In the genomic region with DNA sequence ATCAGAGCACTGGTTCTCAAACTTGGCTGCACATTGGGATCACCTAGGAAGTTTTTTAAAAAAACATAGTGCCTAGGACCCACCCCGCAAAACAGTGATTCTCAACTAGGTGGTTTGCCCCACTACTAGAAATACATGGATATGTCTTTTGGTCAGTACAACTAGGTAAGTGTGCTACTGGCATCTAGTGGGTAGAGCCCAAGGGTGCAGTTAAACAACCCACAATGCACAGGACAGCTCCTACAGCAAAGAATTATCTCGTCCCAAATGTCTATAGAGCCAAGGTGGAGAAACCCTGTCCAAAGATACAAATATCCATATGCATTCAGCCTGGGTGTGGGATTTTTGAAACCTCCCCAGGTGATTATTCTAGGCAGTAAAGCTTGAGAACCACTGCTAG, we compare ENCODE assay signal across 23 cellular contexts. TPM values are rescaled to one million over a fixed set of nuclear protein-coding genes. Genes with fewer than 3 reads are reported as not detected.
DNase-seq lines count a peak whose midpoint lies in the region; ATAC-seq, FAIRE-seq and TF ChIP-seq lines count a peak whose summit lies in the region.
"Had no signal": no experiment of that assay in that cellular context is flagged by ENCODE, and none has a peak within 500 bp of the region (broad histone marks: within the 10 kb centered on the region; RNA-seq: fewer than 3 reads in every experiment).

No MANE protein-coding gene starts in this region.

- no peak for DNase-seq in HepG2 (ENCODE audit: low spot score)
- DNase-seq in right lobe of liver, result no peak
- no peak for DNase-seq in GM12878 (ENCODE audit: low read depth, low spot score)
- no peak for DNase-seq in thyroid gland
- DNase-seq in NCI-H146 (lab: John Stamatoyannopoulos, UW), result no peak
- DNase-seq: ACHN; CD4-positive, CD25-positive, alpha-beta regulatory T cell; DMS153; DND-41; IMR-90; KG1; MM.1S; NCI-H1694 treated with DMSO at 0.1 percent for 48 hours; NCI-H2081; NCI-H2227 treated with DMSO at 0.1 percent for 48 hours; SIG-M5 had no signal

- H3K9me3 ChIP-seq in HepG2 (ENCODE audit: low read length) (no peaks in the 10 kb centered on the region), right lobe of liver (no peaks in the 10 kb centered on the region), GM12878 (replicated peaks; ENCODE audit: control insufficient read depth, insufficient read depth, low read length) (no peaks in the 10 kb centered on the region), thyroid gland (no peaks in the 10 kb centered on the region)
- H3K9me3 ChIP-seq: BLaER1 had no signal

- ATAC-seq in HepG2 (peak; percentile 49; the same call in 2 of the 3 replicates), right lobe of liver (no peak), GM12878 (peak; percentile 64), HG02852 (IDR thresholded peaks at IDR 0.05; ENCODE audit: unreplicated experiment) (no peak)
- ATAC-seq: Panc1 had no signal

- WGBS in HepG2 (ENCODE audit: low lambda C conversion rate), result 3% methylated on average over 2 of the region's 2 CpGs
- 75% methylated on average over 2 of the region's 2 CpGs for WGBS in right lobe of liver (ENCODE audit: insufficient coverage, low coverage, low lambda C conversion rate, missing lambda C conversion rate)
- 50% methylated on average over 2 of the region's 2 CpGs for WGBS in GM12878 (ENCODE audit: insufficient coverage, insufficient replicate concordance, low lambda C conversion rate, missing lambda C conversion rate)
- 88 to 100% methylated on average over 1 to 2 of the region's 2 CpGs for WGBS in thyroid gland, 2 donors

- TF ChIP-seq RAD21 in HepG2 (CRISPR knock-in tag; IDR thresholded peaks at IDR 0.05), result no peak
- no peak for TF ChIP-seq RAD21 in GM12878 (IDR thresholded peaks at IDR 0.05; ENCODE audit: insufficient read depth, low read depth, low read length)

- SMC1A ChIA-PET in GM12878 (lab: Charles Lee; ENCODE audit: uncharacterized antibody, unreplicated experiment), result interaction anchor here (0.8 to 7.2 kb wide), 15 partner anchors 9 to 134 kb away, joined by 3 to 83 read pairs (median 5); partner anchors contain the start of gene ZNF19

- no peak for TF ChIP-seq POLR2A in HepG2 (IDR thresholded peaks at IDR 0.05; ENCODE audit: insufficient read depth in 1 of 2, low read depth in 2 of 2, low read length in 2 of 2)
- TF ChIP-seq POLR2A in right lobe of liver (IDR thresholded peaks at IDR 0.05), result no peak
- TF ChIP-seq POLR2A in GM12878 (IDR thresholded peaks at IDR 0.05; ENCODE audit: low read depth, low read length), result no peak
- no peak for TF ChIP-seq POLR2A in thyroid gland (IDR thresholded peaks at IDR 0.05)

- intact Hi-C loops in HepG2 (cut with micrococcal nuclease; ENCODE audit: unreplicated experiment) (loop anchor here (2.0 to 5.0 kb wide), 2 partner anchors 36 to 60 kb away; no protein-coding TSS in a partner anchor), right lobe of liver (cut with DNase I) (loop anchor here in 1 of 2 donors (5.0 kb wide), 1 partner anchor 89 kb away; no protein-coding TSS in a partner anchor), GM12878 (cut with micrococcal nuclease; ENCODE audit: unreplicated experiment) (loop anchor here (1.0 to 2.0 kb wide), 2 partner anchors 36 to 110 kb away; no protein-coding TSS in a partner anchor), thyroid gland (cut with DNase I) (loop anchor here (5.0 kb wide), 1 partner anchor 89 kb away; no protein-coding TSS in a partner anchor)

- no peaks in the 10 kb centered on the region for H3K79me2 ChIP-seq in HepG2 (ENCODE audit: insufficient read depth, low read length)
- no peaks in the 10 kb centered on the region for H3K79me2 ChIP-seq in GM12878 (ENCODE audit: control insufficient read depth, insufficient read depth, low read length)

- no peaks in the 10 kb centered on the region for H3K4me1 ChIP-seq in HepG2 (ENCODE audit: insufficient read depth, low read length)
- no peaks in the 10 kb centered on the region for H3K4me1 ChIP-seq in right lobe of liver
- H3K4me1 ChIP-seq in GM12878 (ENCODE audit: control insufficient read depth, insufficient read depth, low read length), result no peaks in the 10 kb centered on the region
- H3K4me1 ChIP-seq in thyroid gland, result no peaks in the 10 kb centered on the region
- H3K4me1 ChIP-seq: BLaER1 had no signal

- no TSS peak for BruUV-seq in HepG2 (replicated peaks; lab: Mats Ljungman, UMichigan)
- BruUV-seq in GM12878 (replicated peaks; lab: Mats Ljungman, UMichigan), result no TSS peak

- no peak overlapping the region for H2AFZ ChIP-seq in HepG2 (ENCODE audit: low read length)
- no peak overlapping the region for H2AFZ ChIP-seq in GM12878 (ENCODE audit: control insufficient read depth, low read depth, low read length)

- RAD21 ChIA-PET in GM12878 (lab: Charles Lee; ENCODE audit: unreplicated experiment), result interaction anchor here (0.6 to 6.1 kb wide), 14 partner anchors 25 to 461 kb away, joined by 3 to 82 read pairs (median 4); partner anchors contain the start of genes CHST4 and ZNF23

- no peak for TF ChIP-seq EP300 in HepG2 (IDR thresholded peaks at IDR 0.05; ENCODE audit: low read depth in 2 of 2, low read length in 2 of 2)
- TF ChIP-seq EP300 in HepG2 (CRISPR knock-in tag; IDR thresholded peaks at IDR 0.05; ENCODE audit: borderline replicate concordance), result no peak
- TF ChIP-seq EP300 in GM12878 (IDR thresholded peaks at IDR 0.05; ENCODE audit: borderline replicate concordance in 1 of 2, control insufficient read depth in 1 of 2, low read depth in 2 of 2, low read length in 2 of 2), result no peak

- in situ Hi-C loops in HepG2 (cut with HindIII; ENCODE audit: extremely low pct_ligation_motif_present, low pct_unique_long_range_greater_than_20kb), result loop anchor here (5.0 kb wide), 2 partner anchors 36 to 89 kb away; no protein-coding TSS in a partner anchor
- in situ Hi-C loops in GM12878 (cut with MboI), result loop anchor here (5.0 kb wide), 1 partner anchor 111 kb away; no protein-coding TSS in a partner anchor

- H3K4me2 ChIP-seq in HepG2 (ENCODE audit: low read depth, low read length) (no peak overlapping the region), GM12878 (ENCODE audit: control insufficient read depth, insufficient read depth) (no peak overlapping the region)
- H3K4me2 ChIP-seq: BLaER1 had no signal

- no peaks in the 10 kb centered on the region for H3K36me3 ChIP-seq in HepG2 (replicated peaks in 1 of 2; ENCODE audit: control insufficient read depth in 1 of 2, insufficient read depth in 2 of 2, low read length in 2 of 2)
- no peaks in the 10 kb centered on the region for H3K36me3 ChIP-seq in right lobe of liver
- H3K36me3 ChIP-seq in GM12878 (ENCODE audit: control insufficient read depth in 2 of 2, insufficient read depth in 2 of 2, low read length in 1 of 2), result no peaks in the 10 kb centered on the region
- H3K36me3 ChIP-seq in thyroid gland, result no peaks in the 10 kb centered on the region
- H3K36me3 ChIP-seq: BLaER1 had no signal

- POLR2A ChIA-PET in HepG2 (lab: Yijun Ruan, JAX), result no interaction called here
- POLR2A ChIA-PET in GM12878 (lab: Charles Lee), result interaction anchor here (1.5 kb wide), 1 partner anchor 89 kb away, joined by 5 read pairs; no protein-coding TSS in a partner anchor

- no peaks in the 10 kb centered on the region for H4K20me1 ChIP-seq in HepG2 (ENCODE audit: insufficient read depth, low read length)
- no peaks in the 10 kb centered on the region for H4K20me1 ChIP-seq in GM12878 (ENCODE audit: control insufficient read depth, insufficient read depth)
- H4K20me1 ChIP-seq: BLaER1 had no signal

- FAIRE-seq in HepG2 (lab: Jason Lieb, UNC) (no peak), GM12878 (lab: Jason Lieb, UNC) (no peak)
- FAIRE-seq: H54 had no signal

- H3K27ac ChIP-seq in HepG2 (ENCODE audit: extremely low read length, insufficient read depth, low read length) (no peak overlapping the region), right lobe of liver (no peak overlapping the region), GM12878 (ENCODE audit: control insufficient read depth, insufficient read depth) (no peak overlapping the region), thyroid gland (no peak overlapping the region)
- H3K27ac ChIP-seq: 22Rv1, BLaER1, SK-N-MC had no signal

- H3K4me3 ChIP-seq in HepG2 (replicated peaks in 1 of 3; ENCODE audit: insufficient read depth in 1 of 3, low read depth in 2 of 3, low read length in 3 of 3), result no peak overlapping the region
- no peak overlapping the region for H3K4me3 ChIP-seq in right lobe of liver
- H3K4me3 ChIP-seq in GM12878, result no peak overlapping the region
- H3K4me3 ChIP-seq in thyroid gland (replicated peaks in 1 of 3), result no peak overlapping the region
- H3K4me3 ChIP-seq: BLaER1, SK-N-MC had no signal

- TF ChIP-seq CTCF in HepG2 (CRISPR knock-in tag; IDR thresholded peaks at IDR 0.05) (no peak), right lobe of liver (IDR thresholded peaks at IDR 0.05) (no peak), GM12878 (IDR thresholded peaks at IDR 0.05 in 2 of 3, conservative IDR thresholded peaks at IDR 0.05 in 1 of 3; ENCODE audit: control insufficient read depth in 2 of 3, extremely low read depth in 1 of 3, insufficient read depth in 1 of 3, low read depth in 3 of 3, low read length in 3 of 3) (peak in 1 of 3 experiments; percentile 2; a peak in 1 of 6 replicates), thyroid gland (IDR thresholded peaks at IDR 0.05) (no peak)

- CTCF ChIA-PET in HepG2 (lab: Yijun Ruan, JAX; ENCODE audit: low intra/inter-chr PET ratio, low total read pairs) (interaction anchor here (1.2 to 2.7 kb wide), 4 partner anchors 21 to 110 kb away, joined by 3 to 22 read pairs (median 7); partner anchors contain the start of gene TLE7), GM12878 (lab: Yijun Ruan, JAX) (interaction anchor here (0.6 to 8.8 kb wide), 23 partner anchors 8 to 500 kb away, joined by 3 to 164 read pairs (median 5); no protein-coding TSS in a partner anchor)

- H3K27me3 ChIP-seq in HepG2 (ENCODE audit: control insufficient read depth in 1 of 2, insufficient read depth in 2 of 2, low read length in 2 of 2) (no peaks in the 10 kb centered on the region), right lobe of liver (no peaks in the 10 kb centered on the region), GM12878 (replicated peaks in 1 of 2; ENCODE audit: control insufficient read depth in 2 of 2, insufficient read depth in 2 of 2, low read length in 1 of 2) (no peaks in the 10 kb centered on the region), thyroid gland (no peaks in the 10 kb centered on the region)
- H3K27me3 ChIP-seq: BLaER1 had no signal

- no peak overlapping the region for H3K9ac ChIP-seq in HepG2 (ENCODE audit: insufficient read depth, low read depth, low read length)
- no peak overlapping the region for H3K9ac ChIP-seq in GM12878 (ENCODE audit: control insufficient read depth, insufficient read depth, low read length)
- H3K9ac ChIP-seq: BLaER1 had no signal

RNA-seq across cellular contexts. Expression of gene ZNF19, which starts 11.8 kb away (rescaled TPM):
- total RNA-seq in HepG2 (2016; rRNA removed; fragmentation: Illumina TruSeq; extraction: Trizol), result 4.6 and 5.8 TPM in 2 replicates
- total RNA-seq in HepG2 (2016; cell fraction: cytosol; rRNA removed; fragmentation: Illumina TruSeq; extraction: Trizol; ENCODE audit: low read depth), result 2.1 and 4.1 TPM in 2 replicates
- total RNA-seq in HepG2 (2016; cell fraction: insoluble cytoplasmic fraction; rRNA removed; fragmentation: Illumina TruSeq; extraction: Trizol), result 4.1 and 5.9 TPM in 2 replicates
- 5.0 and 5.7 TPM in 2 replicates for total RNA-seq in HepG2 (2016; cell fraction: membrane; rRNA removed; fragmentation: Illumina TruSeq; extraction: Trizol)
- 9.4 and 10.8 TPM in 2 replicates for total RNA-seq in HepG2 (2016; cell fraction: nucleus; rRNA removed; fragmentation: Illumina TruSeq; extraction: Trizol)
- 3.2 and 3.7 TPM in 2 replicates for polyA plus RNA-seq in HepG2 (2011; rRNA removed)
- 1.4 and 1.9 TPM in 2 replicates for polyA plus RNA-seq in HepG2 (2011; cell fraction: cytosol; rRNA removed)
- 6.9 and 16.9 TPM in 2 replicates for polyA plus RNA-seq in HepG2 (2011; cell fraction: nucleus; rRNA removed)
- polyA plus RNA-seq in HepG2 (2012), result 3.5 and 3.9 TPM in 2 replicates
- polyA plus RNA-seq in HepG2 (2016; cell fraction: cytosol; fragmentation: Illumina TruSeq; extraction: Trizol; ENCODE audit: low read depth), result 0.70 and 0.83 TPM in 2 replicates
- 2.9 and 3.0 TPM in 2 replicates for polyA plus RNA-seq in HepG2 (2016; cell fraction: insoluble cytoplasmic fraction; fragmentation: Illumina TruSeq; extraction: Trizol; ENCODE audit: low read depth)
- 1.4 and 1.8 TPM in 2 replicates for polyA plus RNA-seq in HepG2 (2016; cell fraction: membrane; fragmentation: Illumina TruSeq; extraction: Trizol; ENCODE audit: low read depth)
- polyA plus RNA-seq in HepG2 (2016; cell fraction: nucleus; fragmentation: Illumina TruSeq; extraction: Trizol; ENCODE audit: insufficient read depth, low read depth), result 5.9 and 7.3 TPM in 2 replicates
- 2.3 and 5.0 TPM in 2 replicates for polyA minus RNA-seq in HepG2 (2011; rRNA and poly(A)+ RNA removed; ENCODE audit: low replicate concordance)
- polyA minus RNA-seq in HepG2 (2011; cell fraction: cytosol; rRNA and poly(A)+ RNA removed), result 2.3 and 2.4 TPM in 2 replicates
- polyA minus RNA-seq in HepG2 (2011; cell fraction: nucleus; rRNA and poly(A)+ RNA removed), result 20.5 and 25.0 TPM in 2 replicates
- total RNA-seq in right lobe of liver, result 1 to 10 TPM; 2.5 to 3.7 (median 2.6) TPM
- 23.6 and 24.7 TPM in 2 replicates for total RNA-seq in GM12878 (2013; cell fraction: nucleolus; rRNA removed)
- total RNA-seq in GM12878 (2014; rRNA removed), result 2.0 and 3.5 TPM in 2 replicates
- 3.0 TPM in 2 replicates for total RNA-seq in GM12878 (2014; rRNA removed; fragmentation: Illumina TruSeq; extraction: Trizol)
- total RNA-seq in GM12878 (2021), result 2.1 and 2.3 TPM in 2 replicates
- 2.0 TPM for polyA plus RNA-seq in GM12878 (2011; ENCODE audit: low read depth)
- polyA plus RNA-seq in GM12878 (2011; rRNA removed), result 3.3 and 3.6 TPM in 2 replicates
- 1.7 and 2.0 TPM in 2 replicates for polyA plus RNA-seq in GM12878 (2011; cell fraction: cytosol; rRNA removed)
- polyA plus RNA-seq in GM12878 (2011; cell fraction: nucleus; rRNA removed), result 8.6 and 9.0 TPM in 2 replicates
- polyA plus RNA-seq in GM12878 (2012), result 2.0 and 2.3 TPM in 2 replicates
- polyA plus RNA-seq in GM12878 (2014; fragmentation: Illumina TruSeq; extraction: Trizol), result 2.0 and 4.7 TPM in 2 replicates
- 1 to 10 TPM; 1.5 TPM for polyA plus RNA-seq in GM12878 (2014; fragmentation: Nextera tagmentation; extraction: Ambion mirVana)
- polyA plus RNA-seq in GM12878 (2014; rRNA removed), result 1.0 and 1.4 TPM in 2 replicates
- 1 to 10 TPM; 1.3 to 3.0 TPM for polyA plus RNA-seq in GM12878 (2016; fragmentation: Nextera tagmentation; extraction: Ambion mirVana)
- 4.9 and 7.4 TPM in 2 replicates for polyA minus RNA-seq in GM12878 (2011; rRNA and poly(A)+ RNA removed)
- polyA minus RNA-seq in GM12878 (2011; cell fraction: cytosol; rRNA and poly(A)+ RNA removed), result 1.0 and 1.1 TPM in 2 replicates
- polyA minus RNA-seq in GM12878 (2011; cell fraction: nucleus; rRNA and poly(A)+ RNA removed), result 6.0 and 12.3 TPM in 2 replicates
- 10 to 100 TPM; 17.2 to 28.3 (median 24.0) TPM for total RNA-seq in thyroid gland

RNA-seq across cellular contexts. Expression of gene CHST4, which starts 25.3 kb away (rescaled TPM):
- total RNA-seq in HepG2 (2016; rRNA removed; fragmentation: Illumina TruSeq; extraction: Trizol), result not detected in 2 replicates
- not detected in 2 replicates for total RNA-seq in HepG2 (2016; cell fraction: cytosol; rRNA removed; fragmentation: Illumina TruSeq; extraction: Trizol; ENCODE audit: low read depth)
- not detected in 2 replicates for total RNA-seq in HepG2 (2016; cell fraction: insoluble cytoplasmic fraction; rRNA removed; fragmentation: Illumina TruSeq; extraction: Trizol)
- total RNA-seq in HepG2 (2016; cell fraction: membrane; rRNA removed; fragmentation: Illumina TruSeq; extraction: Trizol), result not detected in 2 replicates
- total RNA-seq in HepG2 (2016; cell fraction: nucleus; rRNA removed; fragmentation: Illumina TruSeq; extraction: Trizol), result not detected in 2 replicates
- polyA plus RNA-seq in HepG2 (2011; rRNA removed), result not detected in 2 replicates
- polyA plus RNA-seq in HepG2 (2011; cell fraction: cytosol; rRNA removed), result not detected in 2 replicates
- polyA plus RNA-seq in HepG2 (2011; cell fraction: nucleus; rRNA removed), result not detected in 2 replicates
- not detected in 2 replicates for polyA plus RNA-seq in HepG2 (2012)
- not detected in 2 replicates for polyA plus RNA-seq in HepG2 (2016; cell fraction: cytosol; fragmentation: Illumina TruSeq; extraction: Trizol; ENCODE audit: low read depth)
- not detected in 2 replicates for polyA plus RNA-seq in HepG2 (2016; cell fraction: insoluble cytoplasmic fraction; fragmentation: Illumina TruSeq; extraction: Trizol; ENCODE audit: low read depth)
- not detected in 2 replicates for polyA plus RNA-seq in HepG2 (2016; cell fraction: membrane; fragmentation: Illumina TruSeq; extraction: Trizol; ENCODE audit: low read depth)
- polyA plus RNA-seq in HepG2 (2016; cell fraction: nucleus; fragmentation: Illumina TruSeq; extraction: Trizol; ENCODE audit: insufficient read depth, low read depth), result not detected in 2 replicates
- polyA minus RNA-seq in HepG2 (2011; rRNA and poly(A)+ RNA removed; ENCODE audit: low replicate concordance), result not detected in 2 replicates
- polyA minus RNA-seq in HepG2 (2011; cell fraction: cytosol; rRNA and poly(A)+ RNA removed), result not detected in 2 replicates
- polyA minus RNA-seq in HepG2 (2011; cell fraction: nucleus; rRNA and poly(A)+ RNA removed), result not detected in 2 replicates
- 1 to 10 TPM; 2.0 to 6.5 (median 3.1) TPM for total RNA-seq in right lobe of liver
- 0.54 and 0.83 TPM in 2 replicates for total RNA-seq in GM12878 (2013; cell fraction: nucleolus; rRNA removed)
- total RNA-seq in GM12878 (2014; rRNA removed), result 0.90 and 1.0 TPM in 2 replicates
- total RNA-seq in GM12878 (2014; rRNA removed; fragmentation: Illumina TruSeq; extraction: Trizol), result 0.55 and 0.67 TPM in 2 replicates
- 0.82 and 1.1 TPM in 2 replicates for total RNA-seq in GM12878 (2021)
- polyA plus RNA-seq in GM12878 (2011; ENCODE audit: low read depth), result 0.33 TPM
- polyA plus RNA-seq in GM12878 (2011; rRNA removed), result 0.09 and 0.10 TPM in 2 replicates
- polyA plus RNA-seq in GM12878 (2011; cell fraction: cytosol; rRNA removed), result 0.12 TPM in 2 replicates
- polyA plus RNA-seq in GM12878 (2011; cell fraction: nucleus; rRNA removed), result 0.09 and 0.10 TPM in 2 replicates
- 0.39 and 0.79 TPM in 2 replicates for polyA plus RNA-seq in GM12878 (2012)
- 0.57 and 0.60 TPM in 2 replicates for polyA plus RNA-seq in GM12878 (2014; fragmentation: Illumina TruSeq; extraction: Trizol)
- 1 to 10 TPM in 1 of 2 experiments, under 1 TPM in 1; 0.60 to 1.4 TPM for polyA plus RNA-seq in GM12878 (2014; fragmentation: Nextera tagmentation; extraction: Ambion mirVana)
- polyA plus RNA-seq in GM12878 (2014; rRNA removed), result 0.50 and 0.81 TPM in 2 replicates
- 1 to 10 TPM; 1.2 to 1.7 TPM for polyA plus RNA-seq in GM12878 (2016; fragmentation: Nextera tagmentation; extraction: Ambion mirVana)
- 0.26 TPM in 1 of 2 replicates, not detected in the other for polyA minus RNA-seq in GM12878 (2011; rRNA and poly(A)+ RNA removed)
- polyA minus RNA-seq in GM12878 (2011; cell fraction: cytosol; rRNA and poly(A)+ RNA removed), result not detected in 2 replicates
- not detected in 2 replicates for polyA minus RNA-seq in GM12878 (2011; cell fraction: nucleus; rRNA and poly(A)+ RNA removed)
- total RNA-seq in thyroid gland, result not detected
- total RNA-seq: CD4-positive, CD25-positive, alpha-beta regulatory T cell; IMR-90; NCI-H460 had no signal
- polyA plus RNA-seq: CD4-positive, CD25-positive, alpha-beta regulatory T cell; IMR-90 had no signal

RNA-seq across cellular contexts. Expression of gene ZNF23, which starts 38.9 kb away (rescaled TPM):
- total RNA-seq in HepG2 (2016; rRNA removed; fragmentation: Illumina TruSeq; extraction: Trizol) (12.2 and 14.0 TPM in 2 replicates), right lobe of liver (1 to 10 TPM; 3.1 to 4.8 (median 3.9) TPM), GM12878 (2014; rRNA removed) (6.8 and 7.1 TPM in 2 replicates), GM12878 (2014; rRNA removed; fragmentation: Illumina TruSeq; extraction: Trizol) (11.5 and 12.0 TPM in 2 replicates), GM12878 (2021) (7.6 and 10.2 TPM in 2 replicates), thyroid gland (10 to 100 TPM in 1 of 4 donors, 1 to 10 TPM in 3; 5.9 to 13.8 (median 9.5) TPM)
- total RNA-seq in HepG2 (2016; cell fraction: cytosol; rRNA removed; fragmentation: Illumina TruSeq; extraction: Trizol; ENCODE audit: low read depth), result 3.5 and 3.6 TPM in 2 replicates
- 13.3 and 16.5 TPM in 2 replicates for total RNA-seq in HepG2 (2016; cell fraction: insoluble cytoplasmic fraction; rRNA removed; fragmentation: Illumina TruSeq; extraction: Trizol)
- 10.1 and 11.2 TPM in 2 replicates for total RNA-seq in HepG2 (2016; cell fraction: membrane; rRNA removed; fragmentation: Illumina TruSeq; extraction: Trizol)
- 10.9 and 15.4 TPM in 2 replicates for total RNA-seq in HepG2 (2016; cell fraction: nucleus; rRNA removed; fragmentation: Illumina TruSeq; extraction: Trizol)
- polyA plus RNA-seq in HepG2 (2011; rRNA removed) (8.6 and 9.0 TPM in 2 replicates), GM12878 (2011; rRNA removed) (9.9 and 13.9 TPM in 2 replicates), GM12878 (2014; fragmentation: Illumina TruSeq; extraction: Trizol) (11.3 and 13.4 TPM in 2 replicates), GM12878 (2014; fragmentation: Nextera tagmentation; extraction: Ambion mirVana) (1 to 10 TPM; 3.6 to 4.8 TPM), GM12878 (2014; rRNA removed) (7.0 and 9.3 TPM in 2 replicates), GM12878 (2016; fragmentation: Nextera tagmentation; extraction: Ambion mirVana) (1 to 10 TPM; 7.4 to 8.2 TPM)
- polyA plus RNA-seq in HepG2 (2011; cell fraction: cytosol; rRNA removed), result 4.5 and 5.9 TPM in 2 replicates
- polyA plus RNA-seq in HepG2 (2011; cell fraction: nucleus; rRNA removed), result 20.0 and 26.0 TPM in 2 replicates
- polyA plus RNA-seq in HepG2 (2012), result 9.4 and 12.6 TPM in 2 replicates
- 3.0 and 4.3 TPM in 2 replicates for polyA plus RNA-seq in HepG2 (2016; cell fraction: cytosol; fragmentation: Illumina TruSeq; extraction: Trizol; ENCODE audit: low read depth)
- polyA plus RNA-seq in HepG2 (2016; cell fraction: insoluble cytoplasmic fraction; fragmentation: Illumina TruSeq; extraction: Trizol; ENCODE audit: low read depth), result 13.3 and 14.9 TPM in 2 replicates
- polyA plus RNA-seq in HepG2 (2016; cell fraction: membrane; fragmentation: Illumina TruSeq; extraction: Trizol; ENCODE audit: low read depth), result 6.6 and 7.5 TPM in 2 replicates
- polyA plus RNA-seq in HepG2 (2016; cell fraction: nucleus; fragmentation: Illumina TruSeq; extraction: Trizol; ENCODE audit: insufficient read depth, low read depth), result 23.3 and 26.4 TPM in 2 replicates
- polyA minus RNA-seq in HepG2 (2011; rRNA and poly(A)+ RNA removed; ENCODE audit: low replicate concordance), result 3.7 and 8.1 TPM in 2 replicates
- 2.6 and 3.8 TPM in 2 replicates for polyA minus RNA-seq in HepG2 (2011; cell fraction: cytosol; rRNA and poly(A)+ RNA removed)
- 14.2 and 15.2 TPM in 2 replicates for polyA minus RNA-seq in HepG2 (2011; cell fraction: nucleus; rRNA and poly(A)+ RNA removed)
- total RNA-seq in GM12878 (2013; cell fraction: nucleolus; rRNA removed), result 17.6 and 19.2 TPM in 2 replicates
- polyA plus RNA-seq in GM12878 (2011; ENCODE audit: low read depth), result 6.6 TPM
- 4.3 and 5.1 TPM in 2 replicates for polyA plus RNA-seq in GM12878 (2011; cell fraction: cytosol; rRNA removed)
- polyA plus RNA-seq in GM12878 (2011; cell fraction: nucleus; rRNA removed), result 11.8 and 14.5 TPM in 2 replicates
- 6.6 and 10.2 TPM in 2 replicates for polyA plus RNA-seq in GM12878 (2012)
- polyA minus RNA-seq in GM12878 (2011; rRNA and poly(A)+ RNA removed), result 9.8 and 12.0 TPM in 2 replicates
- 1.9 and 2.0 TPM in 2 replicates for polyA minus RNA-seq in GM12878 (2011; cell fraction: cytosol; rRNA and poly(A)+ RNA removed)
- 5.7 and 8.2 TPM in 2 replicates for polyA minus RNA-seq in GM12878 (2011; cell fraction: nucleus; rRNA and poly(A)+ RNA removed)

RNA-seq across cellular contexts. Expression of gene TLE7, which starts 59.1 kb away (rescaled TPM):
- total RNA-seq in HepG2 (2016; rRNA removed; fragmentation: Illumina TruSeq; extraction: Trizol) (not detected in 2 replicates), right lobe of liver (not detected), GM12878 (2014; rRNA removed) (not detected in 2 replicates), GM12878 (2014; rRNA removed; fragmentation: Illumina TruSeq; extraction: Trizol) (not detected in 2 replicates), GM12878 (2021) (not detected in 2 replicates), thyroid gland (not detected)
- total RNA-seq in HepG2 (2016; cell fraction: cytosol; rRNA removed; fragmentation: Illumina TruSeq; extraction: Trizol; ENCODE audit: low read depth), result not detected in 2 replicates
- not detected in 2 replicates for total RNA-seq in HepG2 (2016; cell fraction: insoluble cytoplasmic fraction; rRNA removed; fragmentation: Illumina TruSeq; extraction: Trizol)
- not detected in 2 replicates for total RNA-seq in HepG2 (2016; cell fraction: membrane; rRNA removed; fragmentation: Illumina TruSeq; extraction: Trizol)
- not detected in 2 replicates for total RNA-seq in HepG2 (2016; cell fraction: nucleus; rRNA removed; fragmentation: Illumina TruSeq; extraction: Trizol)
- polyA plus RNA-seq in HepG2 (2011; rRNA removed) (not detected in 2 replicates), GM12878 (2011; rRNA removed) (not detected in 2 replicates), GM12878 (2014; fragmentation: Illumina TruSeq; extraction: Trizol) (not detected in 2 replicates), GM12878 (2014; fragmentation: Nextera tagmentation; extraction: Ambion mirVana) (not detected), GM12878 (2014; rRNA removed) (not detected in 2 replicates), GM12878 (2016; fragmentation: Nextera tagmentation; extraction: Ambion mirVana) (not detected)
- not detected in 2 replicates for polyA plus RNA-seq in HepG2 (2011; cell fraction: cytosol; rRNA removed)
- polyA plus RNA-seq in HepG2 (2011; cell fraction: nucleus; rRNA removed), result 0.10 TPM in 1 of 2 replicates, not detected in the other
- polyA plus RNA-seq in HepG2 (2012), result not detected in 2 replicates
- polyA plus RNA-seq in HepG2 (2016; cell fraction: cytosol; fragmentation: Illumina TruSeq; extraction: Trizol; ENCODE audit: low read depth), result not detected in 2 replicates
- not detected in 2 replicates for polyA plus RNA-seq in HepG2 (2016; cell fraction: insoluble cytoplasmic fraction; fragmentation: Illumina TruSeq; extraction: Trizol; ENCODE audit: low read depth)
- polyA plus RNA-seq in HepG2 (2016; cell fraction: membrane; fragmentation: Illumina TruSeq; extraction: Trizol; ENCODE audit: low read depth), result not detected in 2 replicates
- polyA plus RNA-seq in HepG2 (2016; cell fraction: nucleus; fragmentation: Illumina TruSeq; extraction: Trizol; ENCODE audit: insufficient read depth, low read depth), result not detected in 2 replicates
- polyA minus RNA-seq in HepG2 (2011; rRNA and poly(A)+ RNA removed; ENCODE audit: low replicate concordance), result not detected in 2 replicates
- polyA minus RNA-seq in HepG2 (2011; cell fraction: cytosol; rRNA and poly(A)+ RNA removed), result not detected in 2 replicates
- polyA minus RNA-seq in HepG2 (2011; cell fraction: nucleus; rRNA and poly(A)+ RNA removed), result not detected in 2 replicates
- total RNA-seq in GM12878 (2013; cell fraction: nucleolus; rRNA removed), result not detected in 2 replicates
- polyA plus RNA-seq in GM12878 (2011; ENCODE audit: low read depth), result not detected
- polyA plus RNA-seq in GM12878 (2011; cell fraction: cytosol; rRNA removed), result not detected in 2 replicates
- not detected in 2 replicates for polyA plus RNA-seq in GM12878 (2011; cell fraction: nucleus; rRNA removed)
- not detected in 2 replicates for polyA plus RNA-seq in GM12878 (2012)
- not detected in 2 replicates for polyA minus RNA-seq in GM12878 (2011; rRNA and poly(A)+ RNA removed)
- not detected in 2 replicates for polyA minus RNA-seq in GM12878 (2011; cell fraction: cytosol; rRNA and poly(A)+ RNA removed)
- polyA minus RNA-seq in GM12878 (2011; cell fraction: nucleus; rRNA and poly(A)+ RNA removed), result not detected in 2 replicates
- total RNA-seq: CD4-positive, CD25-positive, alpha-beta regulatory T cell; IMR-90; NCI-H460 had no signal
- polyA plus RNA-seq: CD4-positive, CD25-positive, alpha-beta regulatory T cell; IMR-90 had no signal

Comparison
In these comparisons a context has a peak if more than half of its experiments do, and no peak if none do; other contexts are left out.
1. ATAC-seq: peak in HepG2 (single experiment) and GM12878 (single experiment); none in right lobe of liver (0 of 4) and HG02852 (single experiment).